Comparison of ENCODE assay signal across 14 cellular contexts in the genomic region with DNA sequence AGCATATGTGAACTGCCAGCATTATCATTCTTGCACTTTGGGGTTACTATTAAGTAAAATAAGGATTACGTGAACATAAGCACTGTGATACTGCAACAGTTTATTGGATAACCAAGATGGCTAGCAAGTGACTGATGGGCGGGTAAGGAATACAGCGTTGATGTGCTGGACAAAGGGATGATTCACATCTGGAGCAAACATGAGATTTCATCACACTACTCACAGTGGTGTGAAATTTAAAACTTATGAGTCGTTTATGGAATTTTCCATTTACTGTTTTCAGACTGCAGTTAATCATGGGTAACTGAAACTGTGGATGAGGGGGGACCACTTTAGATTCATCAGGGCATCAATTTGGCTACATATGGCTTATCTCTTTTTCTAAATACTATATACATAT.
DNase-seq lines count a peak whose midpoint lies in the region; ATAC-seq and TF ChIP-seq lines count a peak whose summit lies in the region.
"Had no signal": no experiment of that assay in that cellular context is flagged by ENCODE, and none has a peak within 500 bp of the region (broad histone marks: within the 10 kb centered on the region; RNA-seq: fewer than 3 reads in every experiment).

No MANE protein-coding gene starts in this region.

- H3K9me3 Mint-ChIP-seq in activated naive CD8-positive, alpha-beta T cell treated with anti-CD3 and anti-CD28 coated beads, Interleukin-2, amount 50 U/mL, for 24 hours: peaks cover 4% of the 10 kb centered on the region
- H3K9me3 Mint-ChIP-seq: immature natural killer cell had no signal

- peaks cover 44% of the 10 kb centered on the region for H3K36me3 Mint-ChIP-seq in activated naive CD8-positive, alpha-beta T cell treated with anti-CD3 and anti-CD28 coated beads, Interleukin-2, amount 50 U/mL, for 24 hours (ENCODE audit: low read depth)
- H3K36me3 Mint-ChIP-seq: immature natural killer cell had no signal

- DNase-seq in AG09319 (ENCODE audit: extremely low read depth, low read depth) (peak; percentile 24), HCEC 1CT (peak; percentile 82), glomerular visceral epithelial cell (ENCODE audit: extremely low spot score) (peak; percentile 31), NCI-H2227 (lab: John Stamatoyannopoulos, UW; ENCODE audit: unreplicated experiment) (no peak), GM19240 (ENCODE audit: insufficient read length, low spot score) (no peak), NCI-H1048 (lab: John Stamatoyannopoulos, UW) (no peak)
- DNase-seq in activated naive CD8-positive, alpha-beta T cell treated with anti-CD3 and anti-CD28 coated beads, Interleukin-2, amount 50 U/mL, for 24 hours: no peak
- DNase-seq: activated effector memory CD4-positive, alpha-beta T cell treated with anti-CD3 and anti-CD28 coated beads, Interleukin-2, amount 50 U/mL, for 16 hours; immature natural killer cell; NCI-H2081; stimulated activated CD4-positive, alpha-beta T cell treated with anti-CD3 and anti-CD28 coated beads, Interleukin-15, amount 100 ng/mL, for 24 hours; stimulated activated naive CD4-positive, alpha-beta T cell had no signal

- peaks cover 48% of the 10 kb centered on the region for H3K4me1 Mint-ChIP-seq in activated naive CD8-positive, alpha-beta T cell treated with anti-CD3 and anti-CD28 coated beads, Interleukin-2, amount 50 U/mL, for 24 hours
- H3K4me1 Mint-ChIP-seq: immature natural killer cell, neural progenitor cell had no signal

- peak overlapping the region; percentile 81 for H3K27ac Mint-ChIP-seq in activated naive CD8-positive, alpha-beta T cell treated with anti-CD3 and anti-CD28 coated beads, Interleukin-2, amount 50 U/mL, for 24 hours
- H3K27ac Mint-ChIP-seq: immature natural killer cell, neural progenitor cell had no signal

- H3K4me3 Mint-ChIP-seq in activated naive CD8-positive, alpha-beta T cell treated with anti-CD3 and anti-CD28 coated beads, Interleukin-2, amount 50 U/mL, for 24 hours: no peak overlapping the region
- H3K4me3 Mint-ChIP-seq: immature natural killer cell, neural progenitor cell had no signal

- peak; percentile 84 for ATAC-seq in activated naive CD8-positive, alpha-beta T cell treated with anti-CD3 and anti-CD28 coated beads, Interleukin-2, amount 50 U/mL, for 24 hours
- no peak for ATAC-seq in GM21526 (IDR thresholded peaks at IDR 0.05; ENCODE audit: low FRiP score, unreplicated experiment)

- no peak for TF ChIP-seq CTCF in AG09319 (IDR thresholded peaks at IDR 0.05; ENCODE audit: low read depth, low read length)

- no peaks in the 10 kb centered on the region for H3K27me3 Mint-ChIP-seq in activated naive CD8-positive, alpha-beta T cell treated with anti-CD3 and anti-CD28 coated beads, Interleukin-2, amount 50 U/mL, for 24 hours

Comparison
In these comparisons a context has a peak if more than half of its experiments do, and no peak if none do; other contexts are left out.
1. DNase-seq: peak in AG09319 (single experiment), HCEC 1CT (single experiment) and glomerular visceral epithelial cell (single experiment); none in activated naive CD8-positive, alpha-beta T cell treated with anti-CD3 and anti-CD28 coated beads, Interleukin-2, amount 50 U/mL, for 24 hours (single experiment), NCI-H2227 (single experiment), GM19240 (single experiment) and NCI-H1048 (single experiment).